Comparison of ENCODE assay signal across 8 cellular contexts in genomic region chr20:4171538-4172116, GRCh38. TPM values are rescaled to one million over a fixed set of nuclear protein-coding genes. Genes with fewer than 3 reads are reported as not detected.
DNase-seq lines count a peak whose midpoint lies in the region; ATAC-seq and TF ChIP-seq lines count a peak whose summit lies in the region.

No MANE protein-coding gene starts in this region.

- H3K27ac ChIP-seq in prostate gland, result peak overlapping the region; percentile 83 to 88

- peak; percentile 18 for ATAC-seq in SK-N-SH treated with all-trans-retinoic acid at 6 μM for 48 hours

- H3K4me3 ChIP-seq in fibroblast of the aortic adventitia (ENCODE audit: low read depth, low read length) (peak overlapping the region; percentile 70), prostate gland (peak overlapping the region; percentile 32 to 48)

- peaks cover 15% of the 10 kb centered on the region for H3K4me1 ChIP-seq in prostate gland (replicated peaks)

- TF ChIP-seq CTCF in fibroblast of the aortic adventitia (IDR thresholded peaks at IDR 0.05; ENCODE audit: insufficient read depth, low read length) (no peak), prostate gland (IDR thresholded peaks at IDR 0.05) (no peak)

- no peaks in the 10 kb centered on the region for H3K36me3 ChIP-seq in prostate gland

- WGBS in prostate gland, result 44% methylated on average over 13 of the region's 13 CpGs

- H3K9me3 ChIP-seq in prostate gland, result no peaks in the 10 kb centered on the region

- H3K27me3 ChIP-seq in prostate gland (replicated peaks; ENCODE audit: insufficient read depth), result no peaks in the 10 kb centered on the region

- intact Hi-C loops in prostate gland (cut with DNase I), result no loop called here

- DNase-seq in EH (ENCODE audit: low read depth) (peak; percentile 26), fibroblast of the aortic adventitia (ENCODE audit: low read depth) (peak; percentile 13), prostate gland (ENCODE audit: low spot score) (no peak), germinal center (ENCODE audit: low spot score) (no peak), T-helper 9 cell (no peak), NCI-H1436 (lab: John Stamatoyannopoulos, UW) (no peak), erythroblast (lab: John Stamatoyannopoulos, UW) (no peak)

- TF ChIP-seq POLR2A in prostate gland (IDR thresholded peaks at IDR 0.05), result no peak
- TF ChIP-seq POLR2A in erythroblast (IDR thresholded peaks at IDR 0.05; ENCODE audit: low read length), result no peak

TF ChIP-seq in SK-N-SH treated with all-trans-retinoic acid at 6 μM for 48 hours, 23 proteins besides CTCF, POLR2A, EP300 and RAD21:
- no peak for TF ChIP-seq ISL1 (CRISPR knock-in tag; IDR thresholded peaks at IDR 0.05)
- no peak for TF ChIP-seq RARB (CRISPR knock-in tag; IDR thresholded peaks at IDR 0.05)
- no peak for TF ChIP-seq CREB5 (CRISPR knock-in tag; IDR thresholded peaks at IDR 0.05; ENCODE audit: low read depth)
- TF ChIP-seq ZNF70 (CRISPR knock-in tag; IDR thresholded peaks at IDR 0.05), result no peak
- no peak for TF ChIP-seq ZNF8 (CRISPR knock-in tag; IDR thresholded peaks at IDR 0.05)
- TF ChIP-seq ZNF565 (CRISPR knock-in tag; conservative IDR thresholded peaks at IDR 0.05; ENCODE audit: low read depth), result no peak
- TF ChIP-seq, protein P1, sequence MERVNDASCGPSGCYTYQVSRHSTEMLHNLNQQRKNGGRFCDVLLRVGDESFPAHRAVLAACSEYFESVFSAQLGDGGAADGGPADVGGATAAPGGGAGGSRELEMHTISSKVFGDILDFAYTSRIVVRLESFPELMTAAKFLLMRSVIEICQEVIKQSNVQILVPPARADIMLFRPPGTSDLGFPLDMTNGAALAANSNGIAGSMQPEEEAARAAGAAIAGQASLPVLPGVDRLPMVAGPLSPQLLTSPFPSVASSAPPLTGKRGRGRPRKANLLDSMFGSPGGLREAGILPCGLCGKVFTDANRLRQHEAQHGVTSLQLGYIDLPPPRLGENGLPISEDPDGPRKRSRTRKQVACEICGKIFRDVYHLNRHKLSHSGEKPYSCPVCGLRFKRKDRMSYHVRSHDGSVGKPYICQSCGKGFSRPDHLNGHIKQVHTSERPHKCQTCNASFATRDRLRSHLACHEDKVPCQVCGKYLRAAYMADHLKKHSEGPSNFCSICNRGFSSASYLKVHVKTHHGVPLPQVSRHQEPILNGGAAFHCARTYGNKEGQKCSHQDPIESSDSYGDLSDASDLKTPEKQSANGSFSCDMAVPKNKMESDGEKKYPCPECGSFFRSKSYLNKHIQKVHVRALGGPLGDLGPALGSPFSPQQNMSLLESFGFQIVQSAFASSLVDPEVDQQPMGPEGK (CRISPR knock-in tag; IDR thresholded peaks at IDR 0.05; ENCODE audit: borderline replicate concordance), result no peak
- TF ChIP-seq OSR1 (CRISPR knock-in tag; IDR thresholded peaks at IDR 0.05), result no peak
- TF ChIP-seq ZC3H10 (CRISPR knock-in tag; IDR thresholded peaks at IDR 0.05), result no peak
- no peak for TF ChIP-seq ZFP30 (CRISPR knock-in tag; IDR thresholded peaks at IDR 0.05)
- no peak for TF ChIP-seq ARNTL (CRISPR knock-in tag; IDR thresholded peaks at IDR 0.05; ENCODE audit: borderline replicate concordance, low read depth)
- TF ChIP-seq CSDC2 (CRISPR knock-in tag; IDR thresholded peaks at IDR 0.05), result no peak
- no peak for TF ChIP-seq ZFP3 (CRISPR knock-in tag; IDR thresholded peaks at IDR 0.05)
- no peak for TF ChIP-seq CSRNP3 (CRISPR knock-in tag; IDR thresholded peaks at IDR 0.05)
- no peak for TF ChIP-seq TOX (CRISPR knock-in tag; IDR thresholded peaks at IDR 0.05; ENCODE audit: borderline replicate concordance)
- TF ChIP-seq BACH2 (CRISPR knock-in tag; IDR thresholded peaks at IDR 0.05; ENCODE audit: borderline replicate concordance), result no peak
- TF ChIP-seq ESRRG (CRISPR knock-in tag; IDR thresholded peaks at IDR 0.05), result no peak
- TF ChIP-seq PPARA (CRISPR knock-in tag; IDR thresholded peaks at IDR 0.05; ENCODE audit: borderline replicate concordance), result no peak

RNA-seq across cellular contexts. Expression of gene SMOX, which starts 23.0 kb away (rescaled TPM):
- total RNA-seq in fibroblast of the aortic adventitia (ENCODE audit: low replicate concordance) (7.4 and 7.8 TPM in 2 replicates), prostate gland (10 to 100 TPM; 22.7 to 26.6 TPM)

Comparison
In these comparisons a context has a peak if more than half of its experiments do, and no peak if none do; other contexts are left out.
1. DNase-seq: peak in EH (single experiment) and fibroblast of the aortic adventitia (single experiment); none in prostate gland (single experiment), germinal center (single experiment), T-helper 9 cell (single experiment), NCI-H1436 (single experiment) and erythroblast (0 of 2).